In the genomic region with DNA sequence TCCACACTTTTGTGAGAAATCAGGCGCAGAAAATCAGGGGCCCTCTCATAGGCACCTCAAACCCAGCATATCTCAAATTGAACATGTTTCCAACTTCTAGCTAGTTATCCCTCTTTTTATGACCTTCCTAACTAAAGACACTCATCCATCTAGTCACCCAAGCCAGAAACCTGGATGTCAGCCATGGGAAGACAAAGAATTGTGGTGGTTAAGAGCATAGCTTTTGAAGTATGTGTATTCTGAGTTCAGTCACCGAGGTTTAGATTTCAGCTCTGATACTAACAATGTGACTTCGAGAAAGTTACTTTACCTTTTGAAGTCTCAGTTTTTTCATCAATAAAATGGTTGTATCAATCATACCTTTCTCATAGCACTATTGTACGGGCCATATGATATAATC, we compare ENCODE assay signal across 14 cellular contexts.
DNase-seq lines count a peak whose midpoint lies in the region; ATAC-seq, FAIRE-seq and TF ChIP-seq lines count a peak whose summit lies in the region.
"Had no signal": no experiment of that assay in that cellular context is flagged by ENCODE, and none has a peak within 500 bp of the region (broad histone marks: within the 10 kb centered on the region; RNA-seq: fewer than 3 reads in every experiment).

No MANE protein-coding gene starts in this region.

- H3K27ac ChIP-seq in osteoblast (ENCODE audit: low read depth, low read length): peak overlapping the region; percentile 59
- no peak overlapping the region for H3K27ac ChIP-seq in heart left ventricle
- H3K27ac ChIP-seq: neutrophil had no signal

- WGBS in heart left ventricle, 4 donors: 82 to 86% (median 85%) methylated on average over 4 of the region's 4 CpGs

- TF ChIP-seq POLR2A in heart left ventricle (IDR thresholded peaks at IDR 0.05): no peak

- H3K4me3 ChIP-seq in bronchial epithelial cell (ENCODE audit: low read depth, low read length) (no peak overlapping the region), osteoblast (ENCODE audit: insufficient read depth, low read length) (no peak overlapping the region), heart left ventricle (no peak overlapping the region)

- no peak for FAIRE-seq in bronchial epithelial cell (lab: Jason Lieb, UNC)
- FAIRE-seq: colon had no signal

- intact Hi-C loops in heart left ventricle (cut with DNase I): no loop called here

- TF ChIP-seq CTCF in bronchial epithelial cell (IDR thresholded peaks at IDR 0.05; ENCODE audit: insufficient read depth, low read length, severe bottlenecking): no peak
- no peak for TF ChIP-seq CTCF in osteoblast (IDR thresholded peaks at IDR 0.05; ENCODE audit: extremely low read depth, low read depth, low read length)
- no peak for TF ChIP-seq CTCF in heart left ventricle (IDR thresholded peaks at IDR 0.05)

- no peaks in the 10 kb centered on the region for H4K20me1 ChIP-seq in osteoblast (ENCODE audit: insufficient read depth, low read length)

- H3K4me1 ChIP-seq in osteoblast (ENCODE audit: insufficient read depth, low read length) (peaks cover 27% of the 10 kb centered on the region), heart left ventricle (no peaks in the 10 kb centered on the region)

- DNase-seq in GM03348 (ENCODE audit: low spot score): peak; percentile 55
- DNase-seq in NCI-H2029 treated with DMSO at 0.1 percent for 48 hours (lab: John Stamatoyannopoulos, UW): peak; percentile 25
- DNase-seq in bronchial epithelial cell (ENCODE audit: low read depth): peak; percentile 46
- peak; percentile 78 for DNase-seq in osteoblast (ENCODE audit: insufficient read length, low spot score, missing footprints)
- no peak for DNase-seq in COR-L47 (lab: John Stamatoyannopoulos, UW)
- no peak for DNase-seq in heart left ventricle
- DNase-seq: activated CD4-positive, CD25-positive, alpha-beta regulatory T cell treated with anti-CD3 and anti-CD28 coated beads, Interleukin-2, amount 50 U/mL, for 72 hours; activated naive CD8-positive, alpha-beta T cell treated with anti-CD3 and anti-CD28 coated beads for 36 hours; H7; NCI-H2081 treated with DMSO at 0.1 percent for 48 hours; T-helper 1 cell had no signal

- H3K27me3 ChIP-seq in bronchial epithelial cell (ENCODE audit: control insufficient read depth, insufficient read depth, low read length): no peaks in the 10 kb centered on the region
- no peaks in the 10 kb centered on the region for H3K27me3 ChIP-seq in osteoblast (ENCODE audit: insufficient read depth, low read length)
- H3K27me3 ChIP-seq in heart left ventricle: no peaks in the 10 kb centered on the region
- H3K27me3 ChIP-seq: neutrophil had no signal

- ATAC-seq in heart left ventricle: no peak
- no peak for ATAC-seq in GM18858 (IDR thresholded peaks at IDR 0.05; ENCODE audit: unreplicated experiment)

- H2AFZ ChIP-seq in osteoblast (ENCODE audit: low read length): no peak overlapping the region

- no peaks in the 10 kb centered on the region for H3K79me2 ChIP-seq in osteoblast (ENCODE audit: insufficient read depth, low read length)

- no peaks in the 10 kb centered on the region for H3K36me3 ChIP-seq in bronchial epithelial cell (ENCODE audit: control insufficient read depth, insufficient read depth, low read length)
- no peaks in the 10 kb centered on the region for H3K36me3 ChIP-seq in osteoblast (ENCODE audit: insufficient read depth, low read length)
- no peaks in the 10 kb centered on the region for H3K36me3 ChIP-seq in heart left ventricle
- H3K36me3 ChIP-seq: neutrophil had no signal

- H3K9me3 ChIP-seq in osteoblast (ENCODE audit: low read depth, low read length) (no peaks in the 10 kb centered on the region), heart left ventricle (no peaks in the 10 kb centered on the region)
- H3K9me3 ChIP-seq: neutrophil had no signal

- no peak overlapping the region for H3K4me2 ChIP-seq in osteoblast (ENCODE audit: insufficient read depth, low read length)

Comparison
In these comparisons a context has a peak if more than half of its experiments do, and no peak if none do; other contexts are left out.
1. DNase-seq: peak in GM03348 (single experiment), NCI-H2029 treated with DMSO at 0.1 percent for 48 hours (single experiment), bronchial epithelial cell (single experiment) and osteoblast (single experiment); none in COR-L47 (single experiment) and heart left ventricle (0 of 5).